ENCODE assay signal across 18 cellular contexts in the genomic region with DNA sequence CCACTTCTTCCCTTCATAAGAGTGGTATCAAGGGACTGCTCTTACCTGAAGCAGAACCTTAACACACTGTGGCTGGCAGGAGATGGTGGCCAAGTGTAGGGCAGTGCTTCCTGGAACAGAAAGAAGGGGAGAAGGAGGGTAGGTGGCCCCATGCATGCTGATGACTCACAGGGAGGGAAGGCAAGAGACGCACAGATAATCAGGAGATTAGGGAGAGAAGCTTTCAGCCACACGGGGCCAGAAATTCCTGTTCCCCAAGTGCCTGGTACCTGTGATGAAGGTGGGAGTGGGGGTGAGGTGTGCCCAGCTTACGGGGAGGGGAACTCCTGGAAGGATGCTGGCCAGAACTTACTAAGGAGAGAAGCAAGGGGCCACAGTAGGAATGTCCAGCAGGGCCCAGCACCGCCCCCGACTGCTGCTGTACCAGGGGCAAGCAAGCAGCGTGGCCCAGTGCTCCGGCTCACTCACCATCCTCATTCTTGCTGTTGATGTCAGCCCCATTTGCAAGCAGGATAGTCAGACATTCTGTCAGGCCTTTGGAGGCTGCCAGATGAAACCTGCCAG. TPM values are rescaled to one million over a fixed set of nuclear protein-coding genes. Genes with fewer than 3 reads are reported as not detected.
DNase-seq lines count a peak whose midpoint lies in the region; FAIRE-seq and TF ChIP-seq lines count a peak whose summit lies in the region.
"Had no signal": no experiment of that assay in that cellular context is flagged by ENCODE, and none has a peak within 500 bp of the region (broad histone marks: within the 10 kb centered on the region; RNA-seq: fewer than 3 reads in every experiment).

No MANE protein-coding gene starts in this region.

- TF ChIP-seq EP300 in suprapubic skin (IDR thresholded peaks at IDR 0.05), result no peak

- WGBS in suprapubic skin, result 64% methylated on average over 6 of the region's 7 CpGs

- no peak overlapping the region for H3K27ac Mint-ChIP-seq in CD4-positive, alpha-beta memory T cell
- H3K27ac Mint-ChIP-seq: activated CD4-positive, alpha-beta T cell treated with anti-CD3 and anti-CD28 coated beads, Interleukin-2, amount 10 ng/mL, durations not matched to agents 7 days and 5 days; activated naive CD8-positive, alpha-beta T cell treated with anti-CD3 and anti-CD28 coated beads, Interleukin-2, amount 50 U/mL, for 24 hours; activated T-cell treated with anti-CD3 and anti-CD28 coated beads, Interleukin-2, amount 50 U/mL, for 24 hours; stimulated activated naive B cell treated with anti-CD40 and anti-IgM and Interleukin-4, amounts not matched to agents 10 μg/mL and 1 μg/mL and 100 μg/mL, for 72 hours had no signal

- H3K4me3 ChIP-seq in bronchial epithelial cell (ENCODE audit: low read depth, low read length) (no peak overlapping the region), suprapubic skin (no peak overlapping the region)
- H3K4me3 ChIP-seq in CD4-positive, alpha-beta memory T cell (ENCODE audit: low read length in 2 of 2), result no peak overlapping the region
- H3K4me3 ChIP-seq: upper lobe of left lung had no signal

- no peaks in the 10 kb centered on the region for H3K36me3 Mint-ChIP-seq in CD4-positive, alpha-beta memory T cell
- H3K36me3 Mint-ChIP-seq: stimulated activated naive B cell treated with anti-CD40 and anti-IgM and Interleukin-4, amounts not matched to agents 10 μg/mL and 1 μg/mL and 100 μg/mL, for 72 hours had no signal

- H3K36me3 ChIP-seq in bronchial epithelial cell (ENCODE audit: control insufficient read depth, insufficient read depth, low read length) (no peaks in the 10 kb centered on the region), suprapubic skin (no peaks in the 10 kb centered on the region)
- H3K36me3 ChIP-seq in CD4-positive, alpha-beta memory T cell (ENCODE audit: insufficient read depth, low read length), result no peaks in the 10 kb centered on the region
- H3K36me3 ChIP-seq: upper lobe of left lung had no signal

- no peaks in the 10 kb centered on the region for H3K9me3 ChIP-seq in suprapubic skin
- H3K9me3 ChIP-seq in CD4-positive, alpha-beta memory T cell (ENCODE audit: control insufficient read depth in 1 of 2, low read length in 2 of 2), result no peaks in the 10 kb centered on the region
- H3K9me3 ChIP-seq: upper lobe of left lung had no signal

- peaks cover 22% of the 10 kb centered on the region for H3K4me1 ChIP-seq in suprapubic skin
- no peaks in the 10 kb centered on the region for H3K4me1 ChIP-seq in CD4-positive, alpha-beta memory T cell (ENCODE audit: insufficient read depth, low read length)

- POLR2A ChIA-PET in CD4-positive, alpha-beta memory T cell (lab: Charles Lee; ENCODE audit: partially characterized antibody), result interaction anchor here (1.5 kb wide), 1 partner anchor 19 kb away, joined by 4 read pairs; the partner anchor contains the start of gene PIAS3

- peaks cover 7 to 8% of the 10 kb centered on the region in 2 donors for H3K27me3 Mint-ChIP-seq in CD4-positive, alpha-beta memory T cell

- TF ChIP-seq POLR2A in suprapubic skin (IDR thresholded peaks at IDR 0.05), result no peak

- H3K9me3 Mint-ChIP-seq in CD4-positive, alpha-beta memory T cell, result no peaks in the 10 kb centered on the region
- H3K9me3 Mint-ChIP-seq: activated CD4-positive, alpha-beta T cell treated with anti-CD3 and anti-CD28 coated beads, Interleukin-2, amount 10 ng/mL, durations not matched to agents 7 days and 5 days; activated naive CD8-positive, alpha-beta T cell treated with anti-CD3 and anti-CD28 coated beads, Interleukin-2, amount 50 U/mL, for 24 hours; activated T-cell treated with anti-CD3 and anti-CD28 coated beads, Interleukin-2, amount 50 U/mL, for 24 hours; stimulated activated naive B cell treated with anti-CD40 and anti-IgM and Interleukin-4, amounts not matched to agents 10 μg/mL and 1 μg/mL and 100 μg/mL, for 72 hours had no signal

- no peak overlapping the region for H3K4me3 Mint-ChIP-seq in CD4-positive, alpha-beta memory T cell
- H3K4me3 Mint-ChIP-seq: activated CD4-positive, alpha-beta T cell treated with anti-CD3 and anti-CD28 coated beads, Interleukin-2, amount 10 ng/mL, durations not matched to agents 7 days and 5 days; activated naive CD8-positive, alpha-beta T cell treated with anti-CD3 and anti-CD28 coated beads, Interleukin-2, amount 50 U/mL, for 24 hours; activated T-cell treated with anti-CD3 and anti-CD28 coated beads, Interleukin-2, amount 50 U/mL, for 24 hours; stimulated activated naive B cell treated with anti-CD40 and anti-IgM and Interleukin-4, amounts not matched to agents 10 μg/mL and 1 μg/mL and 100 μg/mL, for 72 hours had no signal

- CTCF ChIA-PET in CD4-positive, alpha-beta memory T cell (lab: Charles Lee; ENCODE audit: partially characterized antibody), result interaction anchor here (4.1 kb wide), 1 partner anchor 14 kb away, joined by 21 read pairs; no protein-coding TSS in a partner anchor

- DNase-seq in SIG-M5 treated with dmso at 0.1 percent for 504 hours (lab: John Stamatoyannopoulos, UW; ENCODE audit: unreplicated experiment), result peak; percentile 52
- no peak for DNase-seq in SIG-M5 (lab: John Stamatoyannopoulos, UW)
- DNase-seq in bronchial epithelial cell (ENCODE audit: low read depth), result peak; percentile 72
- DNase-seq in suprapubic skin (ENCODE audit: low spot score in 2 of 2), result peak in 1 of 2 donors; percentile 60
- DNase-seq in SKM-1 (lab: John Stamatoyannopoulos, UW; ENCODE audit: unreplicated experiment), result no peak
- DNase-seq in CD4-positive, alpha-beta memory T cell, result no peak
- DNase-seq: activated CD4-positive, alpha-beta T cell treated with anti-CD3 and anti-CD28 coated beads, Interleukin-2, amount 10 ng/mL, durations not matched to agents 7 days and 5 days; activated naive CD8-positive, alpha-beta T cell treated with anti-CD3 and anti-CD28 coated beads, Interleukin-2, amount 50 U/mL, for 24 hours; activated T-cell treated with anti-CD3 and anti-CD28 coated beads, Interleukin-2, amount 50 U/mL, for 24 hours; cerebellar nuclear complex; left cardiac atrium; NCI-H2029; NCI-H69; stimulated activated naive B cell treated with anti-CD40 and anti-IgM and Interleukin-4, amounts not matched to agents 10 μg/mL and 1 μg/mL and 100 μg/mL, for 72 hours had no signal

- peaks cover under 1 to 3% (median 1%) of the 10 kb centered on the region in 4 donors for H3K4me1 Mint-ChIP-seq in CD4-positive, alpha-beta memory T cell

- intact Hi-C loops in CD4-positive, alpha-beta memory T cell (cut with micrococcal nuclease), result no loop called here

- H3K27ac ChIP-seq in suprapubic skin, result peak overlapping the region; percentile 59
- no peak overlapping the region for H3K27ac ChIP-seq in CD4-positive, alpha-beta memory T cell (ENCODE audit: low read depth, low read length)
- H3K27ac ChIP-seq: upper lobe of left lung had no signal

- FAIRE-seq in bronchial epithelial cell (lab: Jason Lieb, UNC), result no peak
- FAIRE-seq: G401.6 had no signal

- TF ChIP-seq CTCF in bronchial epithelial cell (IDR thresholded peaks at IDR 0.05; ENCODE audit: insufficient read depth, low read length, severe bottlenecking), result no peak
- no peak for TF ChIP-seq CTCF in suprapubic skin (IDR thresholded peaks at IDR 0.05)

- H3K27me3 ChIP-seq in bronchial epithelial cell (ENCODE audit: control insufficient read depth, insufficient read depth, low read length) (no peaks in the 10 kb centered on the region), suprapubic skin (no peaks in the 10 kb centered on the region)
- H3K27me3 ChIP-seq in CD4-positive, alpha-beta memory T cell (ENCODE audit: insufficient read depth, low read length), result no peaks in the 10 kb centered on the region
- H3K27me3 ChIP-seq: upper lobe of left lung had no signal

RNA-seq across cellular contexts. Expression of gene ANKRD35, which starts 7.7 kb away (rescaled TPM):
- total RNA-seq in bronchial epithelial cell (1.3 and 3.7 TPM in 2 replicates), suprapubic skin (10 to 100 TPM; 32.9 to 62.7 (median 37.1) TPM)
- not detected for total RNA-seq in CD4-positive, alpha-beta memory T cell
- polyA plus RNA-seq in CD4-positive, alpha-beta memory T cell, result under 1 TPM in 1 of 2 donors, not detected in 1; 0.34 TPM
- total RNA-seq: A172, osteocyte had no signal

RNA-seq across cellular contexts. Expression of gene PIAS3, which starts 19.1 kb away (rescaled TPM):
- total RNA-seq in bronchial epithelial cell (5.0 and 7.8 TPM in 2 replicates), suprapubic skin (10 to 100 TPM; 43.8 to 78.4 (median 49.4) TPM)
- total RNA-seq in CD4-positive, alpha-beta memory T cell, result 10 to 100 TPM; 30.3 to 33.6 TPM
- 10 to 100 TPM in 1 of 2 donors, 1 to 10 TPM in 1; 8.8 to 17.8 TPM for polyA plus RNA-seq in CD4-positive, alpha-beta memory T cell

RNA-seq across cellular contexts. Expression of gene ITGA10, which starts 31.8 kb away (rescaled TPM):
- total RNA-seq in bronchial epithelial cell, result 0.26 and 0.77 TPM in 2 replicates
- total RNA-seq in suprapubic skin, result 10 to 100 TPM in 1 of 4 donors, 1 to 10 TPM in 3; 1.6 to 15.6 (median 2.2) TPM
- 1 to 10 TPM; 5.4 to 5.5 TPM for total RNA-seq in CD4-positive, alpha-beta memory T cell
- polyA plus RNA-seq in CD4-positive, alpha-beta memory T cell, result under 1 TPM; 0.17 to 0.30 TPM

RNA-seq across cellular contexts. Expression of gene NUDT17, which starts 32.6 kb away (rescaled TPM):
- total RNA-seq in bronchial epithelial cell, result 0.53 and 1.2 TPM in 2 replicates
- 1 to 10 TPM; 1.3 to 3.9 (median 2.1) TPM for total RNA-seq in suprapubic skin
- 1 to 10 TPM; 3.1 to 5.6 TPM for total RNA-seq in CD4-positive, alpha-beta memory T cell
- polyA plus RNA-seq in CD4-positive, alpha-beta memory T cell, result 1 to 10 TPM; 3.0 to 3.7 TPM

RNA-seq across cellular contexts. Expression of gene PEX11B, which starts 40.5 kb away (rescaled TPM):
- 22.6 and 26.4 TPM in 2 replicates for total RNA-seq in bronchial epithelial cell
- 10 to 100 TPM; 23.3 to 35.9 (median 30.2) TPM for total RNA-seq in suprapubic skin
- 10 to 100 TPM; 34.7 to 38.7 TPM for total RNA-seq in CD4-positive, alpha-beta memory T cell
- polyA plus RNA-seq in CD4-positive, alpha-beta memory T cell, result 10 to 100 TPM; 54.4 to 55.3 TPM

Comparison
In these comparisons a context has a peak if more than half of its experiments do, and no peak if none do; other contexts are left out.
1. DNase-seq: peak in SIG-M5 treated with dmso at 0.1 percent for 504 hours (single experiment) and bronchial epithelial cell (single experiment); none in SIG-M5 (single experiment), SKM-1 (single experiment) and CD4-positive, alpha-beta memory T cell (0 of 5).